ENCODE assay signal across 8 cellular contexts in the genomic region with DNA sequence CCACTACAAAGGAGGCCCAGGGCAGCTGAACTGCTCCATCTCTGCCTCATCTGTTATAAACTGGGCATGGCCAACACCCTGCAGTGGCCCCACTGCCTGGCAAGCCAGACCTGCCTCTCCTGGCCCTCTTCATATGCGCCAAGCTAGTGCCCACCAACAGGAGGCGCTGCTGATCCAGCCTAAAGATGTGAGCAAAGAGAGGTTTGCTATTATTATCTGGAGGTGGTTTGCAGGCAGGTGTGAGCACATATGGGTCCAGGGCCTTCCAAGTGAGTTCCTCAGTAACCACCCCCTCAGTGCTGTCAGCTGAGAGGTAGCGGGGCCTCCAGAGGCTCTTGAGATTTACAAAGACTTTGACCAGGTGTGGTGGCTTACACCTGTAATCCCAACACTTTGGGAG.
DNase-seq lines count a peak whose midpoint lies in the region; ATAC-seq, FAIRE-seq and TF ChIP-seq lines count a peak whose summit lies in the region.

No MANE protein-coding gene starts in this region.

- peak; percentile 50 to 78; a peak in 4 of 5 replicates for TF ChIP-seq RAD21 in A549 (conservative IDR thresholded peaks at IDR 0.05 in 1 of 2, IDR thresholded peaks at IDR 0.05 in 1 of 2)

- peaks cover 32% of the 10 kb centered on the region for H3K4me1 Mint-ChIP-seq in activated CD8-positive, alpha-beta T cell treated with anti-CD3 and anti-CD28 coated beads for 36 hours (ENCODE audit: low read depth)

- peaks cover 0 to 9% (median 0%) of the 10 kb centered on the region in 4 donors for H3K27me3 ChIP-seq in esophagus muscularis mucosa

- H3K27ac ChIP-seq in A549: no peak overlapping the region
- H3K27ac ChIP-seq in esophagus muscularis mucosa (replicated peaks in 1 of 4): no peak overlapping the region

- H3K36me3 Mint-ChIP-seq in activated CD8-positive, alpha-beta T cell treated with anti-CD3 and anti-CD28 coated beads for 36 hours (ENCODE audit: low read depth): no peaks in the 10 kb centered on the region

- CTCF ChIA-PET in A549 (lab: Yijun Ruan, JAX): interaction anchor here (0.7 to 7.7 kb wide), 15 partner anchors 10 to 392 kb away, joined by 3 to 41 read pairs (median 3); partner anchors contain the start of gene NFIL3
- CTCF ChIA-PET in activated CD8-positive, alpha-beta T cell treated with anti-CD3 and anti-CD28 coated beads for 36 hours (lab: Charles Lee): interaction anchor here (0.7 to 3.2 kb wide), 19 partner anchors 8 to 482 kb away, joined by 3 to 19 read pairs (median 3); no protein-coding TSS in a partner anchor

- H3K9me3 ChIP-seq in A549 (no peaks in the 10 kb centered on the region), esophagus muscularis mucosa (no peaks in the 10 kb centered on the region)

- H3K4me3 Mint-ChIP-seq in activated CD8-positive, alpha-beta T cell treated with anti-CD3 and anti-CD28 coated beads for 36 hours: no peak overlapping the region

- TF ChIP-seq POLR2A in A549 (IDR thresholded peaks at IDR 0.05; ENCODE audit: low read length): no peak
- TF ChIP-seq POLR2A in esophagus muscularis mucosa (IDR thresholded peaks at IDR 0.05; ENCODE audit: low read depth): no peak

- peak; percentile 40; the same call in 2 of the 3 replicates for TF ChIP-seq CTCF in A549 (IDR thresholded peaks at IDR 0.05)
- TF ChIP-seq CTCF in activated CD8-positive, alpha-beta T cell treated with anti-CD3 and anti-CD28 coated beads for 36 hours (IDR thresholded peaks at IDR 0.05): peak; percentile 74
- peak; percentile 8 to 32 (median 14) for TF ChIP-seq CTCF in esophagus muscularis mucosa (IDR thresholded peaks at IDR 0.05)

- POLR2A ChIA-PET in A549 (lab: Yijun Ruan, JAX): no interaction called here
- POLR2A ChIA-PET in activated CD8-positive, alpha-beta T cell treated with anti-CD3 and anti-CD28 coated beads for 36 hours (lab: Charles Lee): interaction anchor here (2.2 kb wide), 1 partner anchor 393 kb away, joined by 6 read pairs; no protein-coding TSS in a partner anchor

- H3K9me3 Mint-ChIP-seq in activated CD8-positive, alpha-beta T cell treated with anti-CD3 and anti-CD28 coated beads for 36 hours: no peaks in the 10 kb centered on the region

- H3K4me1 ChIP-seq in A549 (peaks cover 21% of the 10 kb centered on the region), esophagus muscularis mucosa (peaks cover 17 to 22% (median 22%) of the 10 kb centered on the region in 4 donors)

- DNase-seq in A549 (ENCODE audit: low read depth in 1 of 2, low spot score in 1 of 2) (peak in 1 of 2 experiments; percentile 57), HT1080 (ENCODE audit: low read depth) (peak; percentile 32), esophagus muscularis mucosa (ENCODE audit: extremely low spot score) (no peak), NCI-H82 treated with DMSO at 0.1 percent for 48 hours (lab: John Stamatoyannopoulos, UW; ENCODE audit: unreplicated experiment) (no peak)
- peak; percentile 79 for DNase-seq in activated CD8-positive, alpha-beta T cell treated with anti-CD3 and anti-CD28 coated beads for 36 hours
- peak; percentile 54 to 71 for DNase-seq in stimulated activated CD4-positive, alpha-beta T cell treated with anti-CD3 and anti-CD28 coated beads, Interleukin-4, amount 100 ng/mL, for 4 hours

- H3K27ac Mint-ChIP-seq in activated CD8-positive, alpha-beta T cell treated with anti-CD3 and anti-CD28 coated beads for 36 hours: no peak overlapping the region

- TF ChIP-seq EP300 in A549 (IDR thresholded peaks at IDR 0.05) (no peak), esophagus muscularis mucosa (IDR thresholded peaks at IDR 0.05) (no peak)

- ATAC-seq in A549: 0 out of 6 replicates have a peak, but pooled peaks of 1 of the 2 experiments have one; percentile 11
- ATAC-seq in activated CD8-positive, alpha-beta T cell treated with anti-CD3 and anti-CD28 coated beads for 36 hours: peak; percentile 19
- no peak for ATAC-seq in GM18907 (IDR thresholded peaks at IDR 0.05; ENCODE audit: unreplicated experiment)
- no peak for ATAC-seq in GM21723 (IDR thresholded peaks at IDR 0.05; ENCODE audit: unreplicated experiment)

- H3K27me3 Mint-ChIP-seq in activated CD8-positive, alpha-beta T cell treated with anti-CD3 and anti-CD28 coated beads for 36 hours: peaks cover 9% of the 10 kb centered on the region

- WGBS in A549 (ENCODE audit: missing lambda C conversion rate): 76% methylated on average over 3 of the region's 3 CpGs
- WGBS in esophagus muscularis mucosa: 90% methylated on average over 3 of the region's 3 CpGs

- H3K4me3 ChIP-seq in A549: no peak overlapping the region
- H3K4me3 ChIP-seq in esophagus muscularis mucosa: no peak overlapping the region

- intact Hi-C loops in activated CD8-positive, alpha-beta T cell treated with anti-CD3 and anti-CD28 coated beads for 36 hours (cut with micrococcal nuclease): loop anchor here (5.0 to 10.0 kb wide), 2 partner anchors 117 to 321 kb away; no protein-coding TSS in a partner anchor
- intact Hi-C loops in esophagus muscularis mucosa (cut with DNase I): loop anchor here (5.0 kb wide), 1 partner anchor 413 kb away; no protein-coding TSS in a partner anchor

- no peak for FAIRE-seq in A549 (lab: Jason Lieb, UNC)

- H3K4me2 ChIP-seq in A549: no peak overlapping the region

- no peaks in the 10 kb centered on the region for H3K36me3 ChIP-seq in esophagus muscularis mucosa

TF ChIP-seq in A549, 52 proteins besides CTCF, POLR2A, EP300 and RAD21:
- no peak for TF ChIP-seq FOSL2 (IDR thresholded peaks at IDR 0.05)
- TF ChIP-seq FOSL2 (CRISPR knock-in tag; IDR thresholded peaks at IDR 0.05): no peak
- no peak for TF ChIP-seq HOXA7 (CRISPR knock-in tag; IDR thresholded peaks at IDR 0.05)
- peak; percentile 40; the same call in 2 of the 3 replicates for TF ChIP-seq SMC3 (IDR thresholded peaks at IDR 0.05)

Comparison
In these comparisons a context has a peak if more than half of its experiments do, and no peak if none do; other contexts are left out.
1. DNase-seq: peak in HT1080 (single experiment), activated CD8-positive, alpha-beta T cell treated with anti-CD3 and anti-CD28 coated beads for 36 hours (single experiment) and stimulated activated CD4-positive, alpha-beta T cell treated with anti-CD3 and anti-CD28 coated beads, Interleukin-4, amount 100 ng/mL, for 4 hours (2 of 2); none in esophagus muscularis mucosa (single experiment) and NCI-H82 treated with DMSO at 0.1 percent for 48 hours (single experiment).
2. CTCF ChIP-seq: peak in every context shown above with its lines; median percentile 74 in activated CD8-positive, alpha-beta T cell treated with anti-CD3 and anti-CD28 coated beads for 36 hours; 40 in A549; 14 in esophagus muscularis mucosa.